Comparison of ENCODE assay signal across 8 cellular contexts in the genomic region with DNA sequence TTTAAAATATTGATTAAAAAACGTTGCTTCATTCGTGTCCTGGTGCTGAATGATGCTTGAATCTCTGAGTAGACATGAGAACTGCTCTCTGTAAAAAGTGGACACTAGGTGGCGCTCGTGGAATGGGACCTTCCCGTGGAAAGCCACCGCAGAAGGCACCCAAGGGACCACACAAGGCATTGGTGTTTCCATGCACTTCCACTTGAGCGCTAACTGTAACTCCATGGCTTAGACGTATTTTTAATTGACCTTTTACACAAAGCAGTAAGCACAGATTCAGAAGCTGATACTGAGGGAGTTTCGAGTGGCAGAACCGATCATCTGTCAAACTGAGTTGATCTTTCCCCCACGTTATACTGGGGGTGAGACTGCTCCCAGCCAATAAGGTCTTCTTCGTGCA.
A peak's percentile ranks its signal among the peaks of the same experiment; 100 is the strongest.
DNase-seq lines count a peak whose midpoint lies in the region; ATAC-seq, FAIRE-seq and TF ChIP-seq lines count a peak whose summit lies in the region.

No MANE protein-coding gene starts in this region.

- ATAC-seq in activated naive CD8-positive, alpha-beta T cell treated with anti-CD3 and anti-CD28 coated beads, Interleukin-2, amount 10 ng/mL, durations not matched to agents 7 days and 5 days (ENCODE audit: low read depth) = no peak
- peak in 3 of 4 donors; percentile 76 to 83 (median 78) for ATAC-seq in heart left ventricle

- H3K4me3 Mint-ChIP-seq in activated naive CD8-positive, alpha-beta T cell treated with anti-CD3 and anti-CD28 coated beads, Interleukin-2, amount 10 ng/mL, durations not matched to agents 7 days and 5 days = peak overlapping the region; percentile 41

- TF ChIP-seq POLR2A in heart left ventricle (IDR thresholded peaks at IDR 0.05) = no peak
- TF ChIP-seq POLR2A in sigmoid colon (IDR thresholded peaks at IDR 0.05) = no peak

- H3K4me3 ChIP-seq in heart left ventricle (no peak overlapping the region), sigmoid colon (no peak overlapping the region)

- TF ChIP-seq CTCF in heart left ventricle (IDR thresholded peaks at IDR 0.05) (peak; percentile 78 to 94 (median 88)), sigmoid colon (IDR thresholded peaks at IDR 0.05) (peak in 3 of 4 experiments; percentile 69 to 88 (median 69))

- H3K4me1 ChIP-seq in heart left ventricle (peaks cover 0 to 38% (median 13%) of the 10 kb centered on the region in 12 donors), sigmoid colon (no peaks in the 10 kb centered on the region)

- H3K36me3 Mint-ChIP-seq in activated naive CD8-positive, alpha-beta T cell treated with anti-CD3 and anti-CD28 coated beads, Interleukin-2, amount 10 ng/mL, durations not matched to agents 7 days and 5 days = peaks cover 73% of the 10 kb centered on the region

- H3K36me3 ChIP-seq in heart left ventricle (peaks cover 0 to 39% (median 19%) of the 10 kb centered on the region in 9 donors), sigmoid colon (peaks cover 0 to 4% (median 0%) of the 10 kb centered on the region in 4 donors)

- H3K27me3 Mint-ChIP-seq in activated naive CD8-positive, alpha-beta T cell treated with anti-CD3 and anti-CD28 coated beads, Interleukin-2, amount 10 ng/mL, durations not matched to agents 7 days and 5 days = no peaks in the 10 kb centered on the region

- FAIRE-seq in G401.6 (lab: Jason Lieb, UNC) = peak; percentile 51

- 32 to 36% (median 35%) methylated on average over 12 of the region's 12 CpGs for WGBS in heart left ventricle, 4 donors
- WGBS in sigmoid colon, 2 donors = 32 to 35% methylated on average over 12 of the region's 12 CpGs

- H3K27ac ChIP-seq in heart left ventricle (no peak overlapping the region), sigmoid colon (no peak overlapping the region)

- peak overlapping the region; percentile 74 for H3K27ac Mint-ChIP-seq in activated naive CD8-positive, alpha-beta T cell treated with anti-CD3 and anti-CD28 coated beads, Interleukin-2, amount 10 ng/mL, durations not matched to agents 7 days and 5 days

- H3K4me1 Mint-ChIP-seq in activated naive CD8-positive, alpha-beta T cell treated with anti-CD3 and anti-CD28 coated beads, Interleukin-2, amount 10 ng/mL, durations not matched to agents 7 days and 5 days = peaks cover 81% of the 10 kb centered on the region

- H3K27me3 ChIP-seq in heart left ventricle = no peaks in the 10 kb centered on the region
- peaks cover 0 to 14% (median 0%) of the 10 kb centered on the region in 3 donors for H3K27me3 ChIP-seq in sigmoid colon

- TF ChIP-seq EP300 in sigmoid colon (IDR thresholded peaks at IDR 0.05) = no peak

- intact Hi-C loops in heart left ventricle (cut with DNase I) (loop anchor here (1.0 to 10.0 kb wide), 9 partner anchors 39 to 671 kb away; partner anchors contain the start of gene PRKCH (in 4 of the 10)), sigmoid colon (cut with DNase I) (no loop called here)

- POLR2A ChIA-PET in activated naive CD8-positive, alpha-beta T cell treated with anti-CD3 and anti-CD28 coated beads, Interleukin-2, amount 10 ng/mL, durations not matched to agents 7 days and 5 days (lab: Charles Lee) = interaction anchor here (1.0 kb wide), 1 partner anchor 24 kb away, joined by 3 read pairs; no protein-coding TSS in a partner anchor

- DNase-seq in HCEC 1CT (peak; percentile 61), NCI-H1092 treated with DMSO at 0.1 percent for 48 hours (lab: John Stamatoyannopoulos, UW) (peak; percentile 83), T follicular helper cell (ENCODE audit: low read depth) (peak; percentile 75), heart left ventricle (peak in 4 of 5 donors; percentile 81 to 90 (median 85)), sigmoid colon (peak; percentile 87), GOT3 (lab: John Stamatoyannopoulos, UW) (no peak)
- no peak for DNase-seq in activated naive CD8-positive, alpha-beta T cell treated with anti-CD3 and anti-CD28 coated beads, Interleukin-2, amount 10 ng/mL, durations not matched to agents 7 days and 5 days

- H3K9me3 Mint-ChIP-seq in activated naive CD8-positive, alpha-beta T cell treated with anti-CD3 and anti-CD28 coated beads, Interleukin-2, amount 10 ng/mL, durations not matched to agents 7 days and 5 days = no peaks in the 10 kb centered on the region

- H3K9me3 ChIP-seq in heart left ventricle = no peaks in the 10 kb centered on the region
- no peaks in the 10 kb centered on the region for H3K9me3 ChIP-seq in sigmoid colon

Comparison
In these comparisons a context has a peak if more than half of its experiments do, and no peak if none do; other contexts are left out.
1. DNase-seq: peak in HCEC 1CT (single experiment), NCI-H1092 treated with DMSO at 0.1 percent for 48 hours (single experiment), T follicular helper cell (single experiment), heart left ventricle (4 of 5) and sigmoid colon (single experiment); none in activated naive CD8-positive, alpha-beta T cell treated with anti-CD3 and anti-CD28 coated beads, Interleukin-2, amount 10 ng/mL, durations not matched to agents 7 days and 5 days (single experiment) and GOT3 (single experiment).